ENCODE assay signal across 15 cellular contexts in genomic region chr19:39310558-39311311, GRCh38. TPM values are rescaled to one million over a fixed set of nuclear protein-coding genes. Genes with fewer than 3 reads are reported as not detected.
A peak's percentile ranks its signal among the peaks of the same experiment; 100 is the strongest.
DNase-seq lines count a peak whose midpoint lies in the region; ATAC-seq and TF ChIP-seq lines count a peak whose summit lies in the region.
"Had no signal": no experiment of that assay in that cellular context is flagged by ENCODE, and none has a peak within 500 bp of the region (broad histone marks: within the 10 kb centered on the region; RNA-seq: fewer than 3 reads in every experiment).

No MANE protein-coding gene starts in this region.

- TF ChIP-seq CTCF in endothelial cell (IDR thresholded peaks at IDR 0.05; ENCODE audit: unreplicated experiment) (no peak), CD14-positive monocyte (IDR thresholded peaks at IDR 0.05) (no peak)

- no peak overlapping the region for H3K4me3 Mint-ChIP-seq in T-helper 17 cell
- peak overlapping the region; percentile 44 for H3K4me3 Mint-ChIP-seq in endothelial cell (ENCODE audit: unreplicated experiment)
- peak overlapping the region in 1 of 2 donors; percentile 59 for H3K4me3 Mint-ChIP-seq in CD14-positive monocyte
- H3K4me3 Mint-ChIP-seq: activated CD4-positive, alpha-beta T cell treated with anti-CD3 and anti-CD28 coated beads, Interleukin-2, amount 10 ng/mL, durations not matched to agents 7 days and 5 days had no signal

- H3K27ac Mint-ChIP-seq in T-helper 17 cell (peak overlapping the region; percentile 68), endothelial cell (ENCODE audit: unreplicated experiment) (no peak overlapping the region), CD14-positive monocyte (peak overlapping the region in 2 of 7 donors; percentile 42 to 55)
- H3K27ac Mint-ChIP-seq: activated CD4-positive, alpha-beta T cell treated with anti-CD3 and anti-CD28 coated beads, Interleukin-2, amount 10 ng/mL, durations not matched to agents 7 days and 5 days had no signal

- intact Hi-C loops in CD14-positive monocyte (cut with micrococcal nuclease): no loop called here

- H3K4me1 Mint-ChIP-seq in T-helper 17 cell (peaks cover 14% of the 10 kb centered on the region), endothelial cell (ENCODE audit: unreplicated experiment) (peaks cover 6% of the 10 kb centered on the region), CD14-positive monocyte (peaks cover 13% of the 10 kb centered on the region)
- H3K4me1 Mint-ChIP-seq: activated CD4-positive, alpha-beta T cell treated with anti-CD3 and anti-CD28 coated beads, Interleukin-2, amount 10 ng/mL, durations not matched to agents 7 days and 5 days had no signal

- ATAC-seq in T-helper 17 cell: no peak

- H3K9me3 ChIP-seq in T-helper 17 cell (ENCODE audit: control insufficient read depth, low read length, poor library complexity, severe bottlenecking): no peaks in the 10 kb centered on the region
- H3K9me3 ChIP-seq: thoracic aorta had no signal

- no peaks in the 10 kb centered on the region for H3K27me3 Mint-ChIP-seq in T-helper 17 cell
- peaks cover 20% of the 10 kb centered on the region for H3K27me3 Mint-ChIP-seq in endothelial cell (ENCODE audit: unreplicated experiment)
- H3K27me3 Mint-ChIP-seq in CD14-positive monocyte (ENCODE audit: low read depth in 3 of 3): peaks cover 0 to 2% (median under 1%) of the 10 kb centered on the region in 3 donors
- H3K27me3 Mint-ChIP-seq: activated CD4-positive, alpha-beta T cell treated with anti-CD3 and anti-CD28 coated beads, Interleukin-2, amount 10 ng/mL, durations not matched to agents 7 days and 5 days had no signal

- in situ Hi-C loops in G401 (cut with HindIII; ENCODE audit: low sequenced_read_pairs): no loop called here

- H3K9me3 Mint-ChIP-seq in endothelial cell (ENCODE audit: unreplicated experiment) (no peaks in the 10 kb centered on the region), CD14-positive monocyte (peaks cover 0 to 4% (median 0%) of the 10 kb centered on the region in 7 donors)
- H3K9me3 Mint-ChIP-seq: activated CD4-positive, alpha-beta T cell treated with anti-CD3 and anti-CD28 coated beads, Interleukin-2, amount 10 ng/mL, durations not matched to agents 7 days and 5 days had no signal

- peaks cover 16% of the 10 kb centered on the region for H3K36me3 Mint-ChIP-seq in T-helper 17 cell (ENCODE audit: low read depth)
- H3K36me3 Mint-ChIP-seq in endothelial cell (ENCODE audit: low read depth, unreplicated experiment): peaks cover 5% of the 10 kb centered on the region
- peaks cover 33 to 61% of the 10 kb centered on the region in 2 donors for H3K36me3 Mint-ChIP-seq in CD14-positive monocyte

- DNase-seq in G401 (ENCODE audit: low spot score) (peak; percentile 93), T-helper 17 cell (no peak), endothelial cell (ENCODE audit: low spot score) (no peak), nucleus accumbens (lab: John Stamatoyannopoulos, UW) (peak in 33 of 56 donors; percentile 5 to 76 (median 31)), CD14-positive monocyte (ENCODE audit: low spot score) (no peak), AML-193 (lab: John Stamatoyannopoulos, UW) (no peak), D341Med (ENCODE audit: low spot score) (no peak)
- DNase-seq: activated CD4-positive, alpha-beta T cell treated with anti-CD3 and anti-CD28 coated beads, Interleukin-2, amount 10 ng/mL, durations not matched to agents 7 days and 5 days; activated effector memory CD4-positive, alpha-beta T cell treated with Interleukin-2 at 50 U/mL for 16 hours; kidney; NCI-H2081; SW 1271 had no signal

RNA-seq across cellular contexts. Expression of gene LRFN1, which starts 9.9 kb away (rescaled TPM):
- 2.5 and 3.2 TPM in 2 replicates for total RNA-seq in G401 (2014; rRNA removed; shearing (Covaris generic))
- total RNA-seq in T-helper 17 cell (1 to 10 TPM; 2.2 to 3.7 TPM), endothelial cell (ENCODE audit: unreplicated experiment) (0.33 TPM)
- polyA plus RNA-seq in CD14-positive monocyte: 1 to 10 TPM; 1.1 to 1.9 TPM

RNA-seq across cellular contexts. Expression of gene IFNL1, which starts 14.5 kb away (rescaled TPM):
- total RNA-seq in G401 (2014; rRNA removed; shearing (Covaris generic)): not detected in 2 replicates
- total RNA-seq in T-helper 17 cell (not detected), endothelial cell (ENCODE audit: unreplicated experiment) (not detected)
- not detected for polyA plus RNA-seq in CD14-positive monocyte
- total RNA-seq: activated CD4-positive, alpha-beta T cell treated with anti-CD3 and anti-CD28 coated beads, Interleukin-2, amount 10 ng/mL, durations not matched to agents 7 days and 5 days; kidney; myocyte; skeletal muscle tissue; thoracic aorta had no signal

RNA-seq across cellular contexts. Expression of gene GMFG, which starts 25.1 kb away (rescaled TPM):
- not detected in 2 replicates for total RNA-seq in G401 (2014; rRNA removed; shearing (Covaris generic))
- total RNA-seq in T-helper 17 cell (100 to 1,000 TPM; 351 to 377 TPM), endothelial cell (ENCODE audit: unreplicated experiment) (36.2 TPM)
- 1,000 to 10,000 TPM; 1,536 to 1,874 TPM for polyA plus RNA-seq in CD14-positive monocyte
- total RNA-seq: myocyte had no signal

RNA-seq across cellular contexts. Expression of gene SAMD4B, which starts 31.5 kb away (rescaled TPM):
- 44.2 and 64.2 TPM in 2 replicates for total RNA-seq in G401 (2014; rRNA removed; shearing (Covaris generic))
- 10 to 100 TPM; 64.2 to 93.2 TPM for total RNA-seq in T-helper 17 cell
- total RNA-seq in endothelial cell (ENCODE audit: unreplicated experiment): 127 TPM
- 1 to 10 TPM; 4.5 to 5.6 TPM for polyA plus RNA-seq in CD14-positive monocyte

RNA-seq across cellular contexts. Expression of gene IFNL2, which starts 42.5 kb away (rescaled TPM):
- total RNA-seq in G401 (2014; rRNA removed; shearing (Covaris generic)): not detected in 2 replicates
- total RNA-seq in T-helper 17 cell (not detected), endothelial cell (ENCODE audit: unreplicated experiment) (not detected)
- not detected for polyA plus RNA-seq in CD14-positive monocyte
- total RNA-seq: activated CD4-positive, alpha-beta T cell treated with anti-CD3 and anti-CD28 coated beads, Interleukin-2, amount 10 ng/mL, durations not matched to agents 7 days and 5 days; kidney; myocyte; skeletal muscle tissue; thoracic aorta had no signal

Comparison
In these comparisons a context has a peak if more than half of its experiments do, and no peak if none do; other contexts are left out.
1. DNase-seq: peak in G401 (single experiment) and nucleus accumbens (33 of 56); none in T-helper 17 cell (0 of 3), endothelial cell (single experiment), CD14-positive monocyte (single experiment), AML-193 (0 of 2) and D341Med (single experiment).
2. RNA of gene GMFG, which starts 25.1 kb away (total RNA-seq): 351 to 377 TPM in T-helper 17 cell and 36.2 TPM in endothelial cell (single experiment); not detected in G401; every median in the first group is over 10 times any median in the second.